Comparison of ENCODE assay signal across 16 cellular contexts in the genomic region with DNA sequence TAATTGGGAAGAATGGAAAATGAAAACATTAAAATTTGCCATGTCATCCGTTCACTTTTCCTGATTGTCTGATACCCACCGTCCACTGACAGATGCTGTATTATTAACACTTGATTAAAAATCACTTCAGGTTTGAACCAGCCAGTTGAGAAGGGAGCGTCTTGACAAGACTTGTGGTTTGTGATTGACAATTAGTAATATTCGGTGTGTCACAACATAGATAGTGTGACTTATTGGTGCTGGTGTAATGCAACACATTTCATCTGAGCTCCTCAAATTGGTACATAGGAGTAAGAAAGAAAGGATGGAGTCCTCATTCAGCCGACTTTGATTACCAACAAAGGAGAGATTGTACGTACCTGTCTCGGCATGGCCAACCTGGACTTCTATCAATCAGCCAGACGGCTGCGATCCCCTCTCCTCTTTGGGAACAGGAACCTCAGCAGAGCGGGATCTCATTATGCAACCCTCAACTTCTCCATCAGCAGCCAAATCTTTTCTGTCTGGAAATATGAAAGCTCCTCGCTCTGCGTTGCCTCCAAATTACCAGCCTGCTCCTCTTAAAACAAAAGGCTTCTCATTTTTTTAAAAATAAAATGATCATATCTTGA.
"Had no signal": no experiment of that assay in that cellular context is flagged by ENCODE, and none has a peak within 500 bp of the region (broad histone marks: within the 10 kb centered on the region; RNA-seq: fewer than 3 reads in every experiment).

No MANE protein-coding gene starts in this region.

- H3K9me3 Mint-ChIP-seq: activated naive CD8-positive, alpha-beta T cell treated with anti-CD3 and anti-CD28 coated beads, Interleukin-2, amount 10 ng/mL, durations not matched to agents 7 days and 5 days; activated T-cell treated with anti-CD3 and anti-CD28 coated beads, Interleukin-2, amount 50 U/mL, for 4 hours; dendritic cell treated with granulocyte-macrophage colony-stimulating factor and Interleukin-4, amounts not matched to agents 40 ng/mL and 50 ng/mL, for 4 days had no signal

- H3K27ac ChIP-seq: gastroesophageal sphincter, heart right ventricle, pancreas, tibial nerve had no signal

- H3K27ac Mint-ChIP-seq: activated naive CD8-positive, alpha-beta T cell treated with anti-CD3 and anti-CD28 coated beads, Interleukin-2, amount 10 ng/mL, durations not matched to agents 7 days and 5 days; dendritic cell treated with granulocyte-macrophage colony-stimulating factor and Interleukin-4, amounts not matched to agents 40 ng/mL and 50 ng/mL, for 4 days had no signal

- DNase-seq: activated CD4-positive, CD25-positive, alpha-beta regulatory T cell treated with anti-CD3 and anti-CD28 coated beads, Interleukin-2, amount 50 U/mL, for 72 hours; activated gamma-delta T cell treated with Interleukin-2 at 50 U/mL for 16 hours; activated naive CD8-positive, alpha-beta T cell treated with anti-CD3 and anti-CD28 coated beads, Interleukin-2, amount 10 ng/mL, durations not matched to agents 7 days and 5 days; activated T-cell treated with anti-CD3 and anti-CD28 coated beads, Interleukin-2, amount 50 U/mL, for 4 hours; aorta; erythroblast; heart right ventricle; naive B cell; pancreas; stimulated activated CD4-positive, alpha-beta T cell treated with anti-CD3 and anti-CD28 coated beads, Interleukin-2, amount 100 ng/mL, for 48 hours; stimulated activated naive CD4-positive, alpha-beta T cell; substantia nigra had no signal

- H3K36me3 ChIP-seq: gastroesophageal sphincter, heart right ventricle, pancreas, tibial nerve had no signal

- H3K4me1 Mint-ChIP-seq: activated naive CD8-positive, alpha-beta T cell treated with anti-CD3 and anti-CD28 coated beads, Interleukin-2, amount 10 ng/mL, durations not matched to agents 7 days and 5 days; naive B cell had no signal

- H3K36me3 Mint-ChIP-seq: activated naive CD8-positive, alpha-beta T cell treated with anti-CD3 and anti-CD28 coated beads, Interleukin-2, amount 10 ng/mL, durations not matched to agents 7 days and 5 days had no signal

- H3K4me1 ChIP-seq: gastroesophageal sphincter, heart right ventricle, pancreas, tibial nerve had no signal

- H3K4me3 ChIP-seq: gastroesophageal sphincter, heart right ventricle, lung, pancreas, tibial nerve had no signal

- H3K9me3 ChIP-seq: gastroesophageal sphincter, heart right ventricle, pancreas, tibial nerve had no signal

- H3K4me3 Mint-ChIP-seq: activated naive CD8-positive, alpha-beta T cell treated with anti-CD3 and anti-CD28 coated beads, Interleukin-2, amount 10 ng/mL, durations not matched to agents 7 days and 5 days; activated T-cell treated with anti-CD3 and anti-CD28 coated beads, Interleukin-2, amount 50 U/mL, for 4 hours; dendritic cell treated with granulocyte-macrophage colony-stimulating factor and Interleukin-4, amounts not matched to agents 40 ng/mL and 50 ng/mL, for 4 days; naive B cell had no signal

- ATAC-seq: activated T-cell treated with anti-CD3 and anti-CD28 coated beads, Interleukin-2, amount 50 U/mL, for 4 hours; gastroesophageal sphincter; heart right ventricle; pancreas had no signal

- H3K27me3 ChIP-seq: gastroesophageal sphincter, pancreas had no signal
